In the genomic region with DNA sequence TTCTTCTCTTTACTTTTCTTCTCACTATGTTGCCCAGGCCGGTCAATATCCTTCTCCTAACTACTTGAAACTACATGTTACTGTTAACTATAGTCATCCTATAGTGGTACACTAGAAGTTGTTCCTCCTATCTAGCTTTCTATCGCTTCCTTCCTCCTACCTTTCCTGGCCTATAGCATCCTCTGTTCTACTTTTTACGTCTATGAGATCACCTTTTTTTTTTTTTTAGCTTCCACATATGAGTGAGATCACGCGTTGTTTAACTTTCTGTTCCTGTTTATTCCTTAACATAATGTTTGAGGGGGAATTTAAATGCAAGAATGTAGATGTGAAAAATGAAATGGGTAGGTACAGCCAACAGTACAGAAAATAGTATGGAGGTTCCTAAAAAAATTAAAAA, we compare ENCODE assay signal across 20 cellular contexts.
"Had no signal": no experiment of that assay in that cellular context is flagged by ENCODE, and none has a peak within 500 bp of the region (broad histone marks: within the 10 kb centered on the region; RNA-seq: fewer than 3 reads in every experiment).

No MANE protein-coding gene starts in this region.

- H3K27ac ChIP-seq: cardiac muscle cell, esophagus squamous epithelium, neutrophil, parathyroid adenoma, sigmoid colon, spleen had no signal

- H3K27ac Mint-ChIP-seq: activated CD4-positive, alpha-beta T cell treated with anti-CD3 and anti-CD28 coated beads for 36 hours; activated naive CD8-positive, alpha-beta T cell treated with anti-CD3 and anti-CD28 coated beads, Interleukin-2, amount 10 ng/mL, durations not matched to agents 7 days and 5 days; activated T-helper 17 cell treated with anti-CD3 and anti-CD28 coated beads, Interleukin-2, amount 50 U/mL, for 72 hours; effector memory CD8-positive, alpha-beta T cell; natural killer cell had no signal

- H3K36me3 Mint-ChIP-seq: activated naive CD8-positive, alpha-beta T cell treated with anti-CD3 and anti-CD28 coated beads, Interleukin-2, amount 10 ng/mL, durations not matched to agents 7 days and 5 days; natural killer cell had no signal

- H3K4me3 ChIP-seq: cardiac muscle cell, esophagus squamous epithelium, sigmoid colon, spleen had no signal

- H3K4me1 Mint-ChIP-seq: activated CD4-positive, alpha-beta T cell treated with anti-CD3 and anti-CD28 coated beads for 36 hours; activated naive CD8-positive, alpha-beta T cell treated with anti-CD3 and anti-CD28 coated beads, Interleukin-2, amount 10 ng/mL, durations not matched to agents 7 days and 5 days; activated T-helper 17 cell treated with anti-CD3 and anti-CD28 coated beads, Interleukin-2, amount 50 U/mL, for 72 hours; natural killer cell had no signal

- H3K79me2 ChIP-seq: parathyroid adenoma had no signal

- H3K36me3 ChIP-seq: cardiac muscle cell, esophagus squamous epithelium, neutrophil, sigmoid colon, spleen had no signal

- H3K9me3 Mint-ChIP-seq: activated T-helper 17 cell treated with anti-CD3 and anti-CD28 coated beads, Interleukin-2, amount 50 U/mL, for 72 hours; effector memory CD8-positive, alpha-beta T cell; natural killer cell had no signal

- H3K9ac ChIP-seq: parathyroid adenoma had no signal

- H3K4me3 Mint-ChIP-seq: activated CD4-positive, alpha-beta T cell treated with anti-CD3 and anti-CD28 coated beads for 36 hours; activated naive CD8-positive, alpha-beta T cell treated with anti-CD3 and anti-CD28 coated beads, Interleukin-2, amount 10 ng/mL, durations not matched to agents 7 days and 5 days; activated T-helper 17 cell treated with anti-CD3 and anti-CD28 coated beads, Interleukin-2, amount 50 U/mL, for 72 hours; effector memory CD8-positive, alpha-beta T cell; natural killer cell had no signal

- H3K4me1 ChIP-seq: sigmoid colon, spleen had no signal

- DNase-seq: activated CD4-positive, alpha-beta T cell treated with anti-CD3 and anti-CD28 coated beads for 36 hours; activated CD4-positive, alpha-beta T cell treated with anti-CD3 and anti-CD28 coated beads, Interleukin-2, amount 50 U/mL, for 48 hours; activated naive CD4-positive, alpha-beta T cell treated with Interleukin-2 at 50 U/mL for 16 hours; activated naive CD8-positive, alpha-beta T cell treated with anti-CD3 and anti-CD28 coated beads, Interleukin-2, amount 10 ng/mL, durations not matched to agents 7 days and 5 days; activated T-cell treated with anti-CD3 and anti-CD28 coated beads for 4 hours; amygdala; dermis blood vessel endothelial cell; effector memory CD8-positive, alpha-beta T cell; esophagus squamous epithelium; mesendoderm; natural killer cell; sigmoid colon; spleen; stimulated activated CD4-positive, alpha-beta T cell treated with anti-CD3 and anti-CD28 coated beads, Interleukin-4, amount 100 ng/mL, for 4 hours; stimulated activated naive CD4-positive, alpha-beta T cell; T-helper 2 cell had no signal

- H3K27me3 ChIP-seq: cardiac muscle cell, esophagus squamous epithelium, neutrophil, sigmoid colon, spleen had no signal

- H3K9me3 ChIP-seq: esophagus squamous epithelium, neutrophil, sigmoid colon had no signal

- ATAC-seq: activated CD4-positive, alpha-beta T cell treated with anti-CD3 and anti-CD28 coated beads for 36 hours; activated T-helper 17 cell treated with anti-CD3 and anti-CD28 coated beads, Interleukin-2, amount 50 U/mL, for 72 hours; effector memory CD8-positive, alpha-beta T cell; natural killer cell had no signal

- H2AFZ ChIP-seq: parathyroid adenoma had no signal
